ENCODE assay signal across 1 cellular context in the genomic region with DNA sequence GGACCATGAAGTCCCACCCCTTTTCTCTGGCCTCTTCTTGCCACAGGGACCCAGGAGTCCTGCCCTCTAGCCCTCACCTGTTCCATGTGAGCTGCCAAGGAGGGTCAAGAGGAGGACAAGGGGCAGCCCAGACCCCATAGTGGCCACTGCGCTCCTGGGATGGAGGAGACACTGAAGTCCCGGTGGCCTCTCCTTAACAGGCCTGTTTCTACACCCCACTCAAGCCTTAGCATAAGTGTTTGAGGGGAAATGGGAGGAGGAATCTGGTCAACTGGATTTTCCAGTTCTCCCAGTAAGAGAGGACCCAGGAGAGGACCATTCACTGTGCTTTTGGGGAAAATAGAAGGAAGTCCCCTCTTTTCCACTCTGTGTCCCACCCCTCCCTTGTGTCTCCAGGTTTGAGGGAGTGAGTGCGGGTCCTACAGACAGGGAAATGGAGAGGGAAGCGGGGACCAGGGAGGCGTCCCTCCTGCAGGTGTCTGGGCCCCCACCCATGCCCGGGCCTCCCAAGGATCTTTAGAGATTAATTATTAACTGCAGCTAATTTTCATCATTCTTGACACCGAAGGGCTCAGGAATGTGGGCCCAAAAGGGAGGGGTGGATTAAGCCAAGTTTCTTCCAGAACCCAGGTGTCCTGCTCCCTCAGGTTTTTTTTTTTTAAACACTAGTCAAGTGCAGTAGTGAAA.
TF ChIP-seq lines count a peak whose summit lies in the region.

Gene SFTA2 (minus strand): TSS at position 212 of the 687 bp plus-strand sequence. CDS start 74 bp downstream, at position 138.

TF ChIP-seq in H1, 55 proteins besides CTCF, POLR2A, EP300 and RAD21:
- TF ChIP-seq RXRA (IDR thresholded peaks at IDR 0.05; ENCODE audit: insufficient read depth, low read depth, low read length) (no peak), CREB1 (IDR thresholded peaks at IDR 0.05) (no peak), TAF1 (IDR thresholded peaks at IDR 0.05; ENCODE audit: low read depth, low read length) (no peak), RFX5 (IDR thresholded peaks at IDR 0.05; ENCODE audit: borderline replicate concordance, low read depth, low read length) (no peak), RBBP5 (IDR thresholded peaks at IDR 0.05; ENCODE audit: borderline replicate concordance, low read depth, low read length) (no peak), HDAC6 (IDR thresholded peaks at IDR 0.05; ENCODE audit: low read depth, low read length) (no peak), POU5F1 (IDR thresholded peaks at IDR 0.05; ENCODE audit: low read depth, low read length) (no peak)
- TF ChIP-seq, protein P1, sequence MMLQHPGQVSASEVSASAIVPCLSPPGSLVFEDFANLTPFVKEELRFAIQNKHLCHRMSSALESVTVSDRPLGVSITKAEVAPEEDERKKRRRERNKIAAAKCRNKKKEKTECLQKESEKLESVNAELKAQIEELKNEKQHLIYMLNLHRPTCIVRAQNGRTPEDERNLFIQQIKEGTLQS (IDR thresholded peaks at IDR 0.05; ENCODE audit: insufficient read depth, low read depth, low read length) = no peak
